Comparison of ENCODE assay signal across 22 cellular contexts in the genomic region with DNA sequence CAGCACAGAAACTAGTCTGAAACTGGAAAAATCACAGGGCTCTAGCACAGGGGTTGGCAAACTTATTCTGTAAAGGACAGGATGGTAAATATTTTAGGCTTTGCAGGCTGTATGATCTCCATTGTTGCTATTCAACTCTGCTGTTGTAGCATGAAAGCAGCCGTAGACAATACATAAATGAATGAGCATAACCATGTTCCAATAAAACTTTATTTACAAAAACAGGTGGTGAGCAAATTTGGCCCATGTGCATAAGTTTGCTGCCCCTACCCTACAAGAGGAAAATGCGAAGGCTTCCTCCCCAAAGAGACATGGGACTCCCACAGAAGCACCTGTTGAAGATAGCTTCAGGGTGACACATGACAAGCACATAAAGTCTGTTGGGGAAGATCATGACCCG.
"Had no signal": no experiment of that assay in that cellular context is flagged by ENCODE, and none has a peak within 500 bp of the region (broad histone marks: within the 10 kb centered on the region; RNA-seq: fewer than 3 reads in every experiment).

No MANE protein-coding gene starts in this region.

- H3K27ac ChIP-seq: coronary artery, neutrophil, pancreas, thoracic aorta, tibial nerve, upper lobe of left lung had no signal

- FAIRE-seq: endometrium, frontal cortex, kidney, pancreas, urothelium cell line had no signal

- H3K27me3 ChIP-seq: neutrophil, pancreas, tibial nerve, upper lobe of left lung had no signal

- H3K36me3 ChIP-seq: neutrophil, thoracic aorta had no signal

- H3K4me3 ChIP-seq: coronary artery, lung, pancreas, thoracic aorta, tibial nerve, upper lobe of left lung had no signal

- ATAC-seq: left lobe of liver; natural killer cell treated with Interleukin-12 subunit alpha and Interleukin-12 subunit beta and Interleukin-15 and Interleukin-18, amount 100 ng/mL, for 72 hours; sciatic nerve; stimulated activated memory B cell treated with anti-CD40 and anti-IgM and Interleukin-4, amounts not matched to agents 10 μg/mL and 1 μg/mL and 100 μg/mL, for 72 hours; stimulated activated naive CD8-positive, alpha-beta T cell treated with anti-CD3 and anti-CD28 coated beads, Interleukin-15, Interleukin-2, amounts not matched to agents 100 U/mL and 50 U/mL, for 24 hours had no signal

- DNase-seq: dermis blood vessel endothelial cell; effector memory CD4-positive, alpha-beta T cell; erythroblast; head of caudate nucleus; kidney; naive B cell; pancreas; stimulated activated CD4-positive, alpha-beta T cell treated with anti-CD3 and anti-CD28 coated beads, Interleukin-4, amount 100 ng/mL, for 4 hours; stimulated activated naive CD8-positive, alpha-beta T cell treated with anti-CD3 and anti-CD28 coated beads, Interleukin-15, Interleukin-2, amounts not matched to agents 100 U/mL and 50 U/mL, for 24 hours; upper lobe of left lung had no signal

- H3K4me1 ChIP-seq: pancreas, upper lobe of left lung had no signal

- H3K9me3 ChIP-seq: neutrophil, pancreas, thoracic aorta, tibial nerve, upper lobe of left lung had no signal
